Comparison of ENCODE assay signal across 9 cellular contexts in the genomic region with DNA sequence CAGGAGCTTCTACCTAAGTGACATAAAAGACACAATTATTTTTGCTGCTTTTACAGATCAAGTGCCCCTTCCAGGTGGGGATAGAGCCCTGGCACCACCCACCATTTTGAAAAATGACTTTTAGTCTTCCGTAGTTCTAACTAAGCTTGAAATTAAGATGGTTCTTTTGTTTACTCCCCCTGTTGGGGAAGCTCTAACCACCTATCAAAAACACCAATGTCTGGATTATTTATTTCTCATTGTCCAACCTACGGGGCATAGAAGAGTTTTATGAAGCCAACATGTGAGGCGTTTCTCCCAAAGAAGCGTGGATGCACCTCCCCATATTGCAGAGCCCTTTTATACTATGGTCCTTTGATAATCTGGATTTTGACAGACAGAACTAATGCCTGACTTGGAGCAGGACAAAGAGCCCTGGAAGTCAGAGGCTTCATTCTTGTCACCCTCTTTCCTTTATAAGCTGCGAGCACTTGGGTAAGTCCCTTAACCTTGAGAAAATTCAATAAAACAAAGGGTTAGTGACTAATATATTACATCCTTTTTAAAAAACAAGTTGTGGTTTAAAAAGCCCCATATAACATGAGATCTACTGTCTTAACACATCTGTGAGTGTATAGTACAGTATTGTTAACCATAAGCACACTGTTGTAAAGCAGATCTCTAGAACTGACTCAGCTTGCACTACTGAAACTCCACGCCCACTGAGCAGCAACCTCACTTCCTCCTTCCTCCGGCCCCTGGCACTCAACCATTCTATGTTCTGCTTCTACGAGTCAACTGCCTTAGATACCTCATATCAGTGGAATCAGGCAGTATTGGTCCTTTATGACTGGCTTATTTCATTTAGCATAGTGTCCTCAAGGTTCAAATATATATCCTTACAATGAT.
DNase-seq lines count a peak whose midpoint lies in the region; ATAC-seq, FAIRE-seq and TF ChIP-seq lines count a peak whose summit lies in the region.
"Had no signal": no experiment of that assay in that cellular context is flagged by ENCODE, and none has a peak within 500 bp of the region (broad histone marks: within the 10 kb centered on the region; RNA-seq: fewer than 3 reads in every experiment).

No MANE protein-coding gene starts in this region.

- no peak for TF ChIP-seq CTCF in left ventricle myocardium inferior (IDR thresholded peaks at IDR 0.05; ENCODE audit: borderline replicate concordance)

- no peaks in the 10 kb centered on the region for H3K36me3 ChIP-seq in left ventricle myocardium inferior

- peaks cover 21% of the 10 kb centered on the region for H3K4me1 ChIP-seq in left ventricle myocardium inferior

- no peaks in the 10 kb centered on the region for H3K27me3 Mint-ChIP-seq in T-cell

- no peaks in the 10 kb centered on the region for H3K27me3 ChIP-seq in left ventricle myocardium inferior (ENCODE audit: low read depth)

- no peaks in the 10 kb centered on the region for H3K9me3 Mint-ChIP-seq in T-cell

- H3K27ac Mint-ChIP-seq in T-cell, result peak overlapping the region; percentile 66 to 79

- peaks cover 56 to 70% (median 62%) of the 10 kb centered on the region in 3 donors for H3K4me1 Mint-ChIP-seq in T-cell

- no peak for FAIRE-seq in HTR-8/SVneo (lab: Jason Lieb, UNC)

- DNase-seq in left cardiac atrium (no peak), left ventricle myocardium inferior (no peak), T-cell (peak; percentile 24 to 74 (median 62)), DMS114 treated with DMSO at 0.1 percent for 48 hours (lab: John Stamatoyannopoulos, UW; ENCODE audit: unreplicated experiment) (no peak), HTR-8/SVneo (ENCODE audit: insufficient read length, low spot score) (no peak)
- peak; percentile 70 for DNase-seq in activated naive CD8-positive, alpha-beta T cell treated with anti-CD3 and anti-CD28 coated beads, Interleukin-2, amount 50 U/mL, for 16 hours (ENCODE audit: low read depth, low spot score)

- intact Hi-C loops in left cardiac atrium (cut with DNase I) (no loop called here), left ventricle myocardium inferior (cut with micrococcal nuclease) (no loop called here)

- H3K27ac ChIP-seq in left ventricle myocardium inferior (replicated peaks), result no peak overlapping the region
- H3K27ac ChIP-seq in skin epidermis, result peak overlapping the region in 11 of 21 experiments; percentile 6 to 86 (median 44)
- H3K27ac ChIP-seq: C4-2B had no signal

- POLR2A ChIA-PET in T-cell (lab: Charles Lee), result interaction anchor here (0.6 kb wide), 3 partner anchors 49 to 275 kb away, joined by 3 to 6 read pairs (median 3); no protein-coding TSS in a partner anchor

- CTCF ChIA-PET in T-cell (lab: Charles Lee), result interaction anchor here (0.6 to 0.8 kb wide), 5 partner anchors 9 to 649 kb away, joined by 3 to 4 read pairs (median 3); no protein-coding TSS in a partner anchor

- peak overlapping the region; percentile 34 to 52 (median 45) for H3K4me3 Mint-ChIP-seq in T-cell

- H3K36me3 Mint-ChIP-seq in T-cell, result peaks cover 16% of the 10 kb centered on the region

- ATAC-seq in left cardiac atrium (peak; percentile 44 to 49), HG03135 (IDR thresholded peaks at IDR 0.05; ENCODE audit: unreplicated experiment) (peak; percentile 98), T-cell (replicated peaks in 1 of 4) (peak; percentile 87 to 93 (median 92))

- no peaks in the 10 kb centered on the region for H3K9me3 ChIP-seq in left ventricle myocardium inferior (replicated peaks)

- H3K4me3 ChIP-seq in left ventricle myocardium inferior, result no peak overlapping the region
- no peak overlapping the region for H3K4me3 ChIP-seq in skin epidermis

Comparison
In these comparisons a context has a peak if more than half of its experiments do, and no peak if none do; other contexts are left out.
1. ATAC-seq: peak in every context shown above with its lines; median percentile 98 in HG03135; 92 in T-cell; 46 in left cardiac atrium.
2. DNase-seq: peak in T-cell (34 of 34) and activated naive CD8-positive, alpha-beta T cell treated with anti-CD3 and anti-CD28 coated beads, Interleukin-2, amount 50 U/mL, for 16 hours (single experiment); none in left cardiac atrium (single experiment), left ventricle myocardium inferior (single experiment), DMS114 treated with DMSO at 0.1 percent for 48 hours (single experiment) and HTR-8/SVneo (single experiment).